13 cellular contexts compared by ENCODE assay signal in the genomic region with DNA sequence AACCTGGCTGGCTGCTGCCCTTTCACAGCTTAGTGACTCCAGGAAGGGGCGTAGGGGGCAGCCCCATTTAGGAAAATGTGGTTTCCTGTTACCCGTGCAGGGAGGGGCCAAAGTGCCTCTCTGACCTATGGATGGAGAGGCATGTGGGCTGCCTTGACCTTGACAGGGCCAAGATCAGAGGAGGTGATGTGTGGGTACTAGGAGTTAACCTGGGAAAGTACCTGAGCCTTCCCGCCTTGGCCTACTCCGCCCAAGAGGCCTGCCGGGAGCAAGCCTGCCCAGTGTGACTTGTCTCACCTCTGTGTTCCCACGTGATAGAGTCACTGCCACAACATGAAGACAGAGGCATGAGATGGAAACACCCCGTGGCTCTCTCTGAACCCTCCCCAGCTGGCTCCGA. TPM values are rescaled to one million over a fixed set of nuclear protein-coding genes. Genes with fewer than 3 reads are reported as not detected.
DNase-seq lines count a peak whose midpoint lies in the region; ATAC-seq, FAIRE-seq and TF ChIP-seq lines count a peak whose summit lies in the region.
"Had no signal": no experiment of that assay in that cellular context is flagged by ENCODE, and none has a peak within 500 bp of the region (broad histone marks: within the 10 kb centered on the region; RNA-seq: fewer than 3 reads in every experiment).

No MANE protein-coding gene starts in this region.

- no peak for TF ChIP-seq CTCF in GM10248 (IDR thresholded peaks at IDR 0.05; ENCODE audit: control extremely low read depth, extremely low read depth, low read depth, missing control alignments)
- no peak for TF ChIP-seq CTCF in right lobe of liver (IDR thresholded peaks at IDR 0.05)
- no peak for TF ChIP-seq CTCF in WERI-Rb-1 (IDR thresholded peaks at IDR 0.05; ENCODE audit: low read depth, low read length)

- intact Hi-C loops in right lobe of liver (cut with DNase I) = loop anchor here in 1 of 2 donors (10.0 kb wide), 1 partner anchor 79 kb away; no protein-coding TSS in a partner anchor

- H3K4me2 ChIP-seq in BLaER1 treated with 17β-estradiol and CSF1 and Interleukin-3, amounts not matched to agents 10 nM and 100 nM = peak overlapping the region; percentile 76 to 95 (median 89)

- H3K4me1 Mint-ChIP-seq in activated CD4-positive, alpha-beta memory T cell treated with anti-CD3 and anti-CD28 coated beads, Interleukin-2, amount 10 ng/mL, durations not matched to agents 7 days and 5 days = peaks cover 30% of the 10 kb centered on the region

- H3K27me3 Mint-ChIP-seq in activated CD4-positive, alpha-beta memory T cell treated with anti-CD3 and anti-CD28 coated beads, Interleukin-2, amount 10 ng/mL, durations not matched to agents 7 days and 5 days = no peaks in the 10 kb centered on the region

- H3K27ac Mint-ChIP-seq in activated CD4-positive, alpha-beta memory T cell treated with anti-CD3 and anti-CD28 coated beads, Interleukin-2, amount 10 ng/mL, durations not matched to agents 7 days and 5 days = no peak overlapping the region

- no peaks in the 10 kb centered on the region for H3K9me3 ChIP-seq in BLaER1 treated with 17β-estradiol and CSF1 and Interleukin-3, amounts not matched to agents 10 nM and 100 nM (replicated peaks in 1 of 11)
- H3K9me3 ChIP-seq in right lobe of liver (no peaks in the 10 kb centered on the region), WERI-Rb-1 (ENCODE audit: severe bottlenecking) (no peaks in the 10 kb centered on the region)
- H3K9me3 ChIP-seq: colonic mucosa had no signal

- DNase-seq in GM10248 (ENCODE audit: extremely low spot score) (peak; percentile 71), right lobe of liver (no peak), WERI-Rb-1 (no peak), NCI-H226 (no peak), urothelium cell line (ENCODE audit: low spot score) (no peak)
- DNase-seq in activated CD4-positive, alpha-beta memory T cell treated with anti-CD3 and anti-CD28 coated beads, Interleukin-2, amount 10 ng/mL, durations not matched to agents 7 days and 5 days = peak; percentile 24
- DNase-seq: activated gamma-delta T cell, colonic mucosa, foreskin keratinocyte, NCI-H748 treated with DMSO at 0.1 percent for 48 hours, posterior cingulate gyrus had no signal

- 63% methylated on average over 4 of the region's 8 CpGs for WGBS in right lobe of liver (ENCODE audit: insufficient coverage, low coverage, low lambda C conversion rate, missing lambda C conversion rate)

- peak overlapping the region in 3 of 11 experiments; percentile 25 to 45 (median 39); a peak in 5 of 22 replicates for H3K27ac ChIP-seq in BLaER1 treated with 17β-estradiol and CSF1 and Interleukin-3, amounts not matched to agents 10 nM and 100 nM
- peak overlapping the region; percentile 77 to 90 (median 83) for H3K27ac ChIP-seq in right lobe of liver
- no peak overlapping the region for H3K27ac ChIP-seq in WERI-Rb-1
- H3K27ac ChIP-seq: colonic mucosa, foreskin keratinocyte had no signal

- POLR2A ChIA-PET in GM10248 (lab: Yijun Ruan, JAX) = no interaction called here
- POLR2A ChIA-PET in activated CD4-positive, alpha-beta memory T cell treated with anti-CD3 and anti-CD28 coated beads, Interleukin-2, amount 10 ng/mL, durations not matched to agents 7 days and 5 days (lab: Charles Lee) = no interaction called here

- H3K4me1 ChIP-seq in BLaER1 treated with 17β-estradiol and CSF1 and Interleukin-3, amounts not matched to agents 10 nM and 100 nM = peaks cover 61 to 94% (median 91%) of the 10 kb centered on the region in 10 experiments
- peaks cover 0 to 67% (median 34%) of the 10 kb centered on the region in 4 donors for H3K4me1 ChIP-seq in right lobe of liver

- peak overlapping the region in 2 of 10 experiments; percentile 3 to 13; a peak in 1 of 20 replicates for H3K4me3 ChIP-seq in BLaER1 treated with 17β-estradiol and CSF1 and Interleukin-3, amounts not matched to agents 10 nM and 100 nM
- H3K4me3 ChIP-seq in right lobe of liver (no peak overlapping the region), WERI-Rb-1 (ENCODE audit: low read depth, low read length) (no peak overlapping the region)
- H3K4me3 ChIP-seq: colonic mucosa had no signal

- H3K36me3 Mint-ChIP-seq in activated CD4-positive, alpha-beta memory T cell treated with anti-CD3 and anti-CD28 coated beads, Interleukin-2, amount 10 ng/mL, durations not matched to agents 7 days and 5 days (ENCODE audit: low read depth) = no peaks in the 10 kb centered on the region

- H3K36me3 ChIP-seq in BLaER1 treated with 17β-estradiol and CSF1 and Interleukin-3, amounts not matched to agents 10 nM and 100 nM = peaks cover 0 to 11% (median 0%) of the 10 kb centered on the region in 11 experiments; a peak in 4 of 22 replicates
- no peaks in the 10 kb centered on the region for H3K36me3 ChIP-seq in right lobe of liver
- H3K36me3 ChIP-seq in WERI-Rb-1 = no peaks in the 10 kb centered on the region
- H3K36me3 ChIP-seq: colonic mucosa had no signal

- no peak for FAIRE-seq in urothelium cell line (lab: Jason Lieb, UNC)

- H3K9me3 Mint-ChIP-seq in activated CD4-positive, alpha-beta memory T cell treated with anti-CD3 and anti-CD28 coated beads, Interleukin-2, amount 10 ng/mL, durations not matched to agents 7 days and 5 days = no peaks in the 10 kb centered on the region

- ATAC-seq in right lobe of liver = no peak
- ATAC-seq in HG03196 (IDR thresholded peaks at IDR 0.05; ENCODE audit: unreplicated experiment) = no peak
- ATAC-seq: foreskin keratinocyte had no signal

- CTCF ChIA-PET in GM10248 (lab: Yijun Ruan, JAX) = no interaction called here
- CTCF ChIA-PET in activated CD4-positive, alpha-beta memory T cell treated with anti-CD3 and anti-CD28 coated beads, Interleukin-2, amount 10 ng/mL, durations not matched to agents 7 days and 5 days (lab: Charles Lee) = no interaction called here

- TF ChIP-seq POLR2A in right lobe of liver (IDR thresholded peaks at IDR 0.05) = no peak

- peak overlapping the region in 2 of 11 experiments; percentile 21 to 35; a peak in 3 of 22 replicates for H3K9ac ChIP-seq in BLaER1 treated with 17β-estradiol and CSF1 and Interleukin-3, amounts not matched to agents 10 nM and 100 nM

- no peak overlapping the region for H3K4me3 Mint-ChIP-seq in activated CD4-positive, alpha-beta memory T cell treated with anti-CD3 and anti-CD28 coated beads, Interleukin-2, amount 10 ng/mL, durations not matched to agents 7 days and 5 days

- H4K20me1 ChIP-seq in BLaER1 treated with 17β-estradiol and CSF1 and Interleukin-3, amounts not matched to agents 10 nM and 100 nM = peaks cover 84 to 97% (median 90%) of the 10 kb centered on the region in 11 experiments

- peaks cover 0 to 14% (median 0%) of the 10 kb centered on the region in 11 experiments; a peak in 4 of 22 replicates for H3K27me3 ChIP-seq in BLaER1 treated with 17β-estradiol and CSF1 and Interleukin-3, amounts not matched to agents 10 nM and 100 nM
- H3K27me3 ChIP-seq in right lobe of liver (no peaks in the 10 kb centered on the region), WERI-Rb-1 (ENCODE audit: insufficient read depth, low read depth, severe bottlenecking) (no peaks in the 10 kb centered on the region)
- H3K27me3 ChIP-seq: colonic mucosa, foreskin keratinocyte had no signal

RNA-seq across cellular contexts. Expression of a gene that starts 33.4 kb away (rescaled TPM):
- total RNA-seq in activated CD4-positive, alpha-beta memory T cell treated with anti-CD3 and anti-CD28 coated beads, Interleukin-2, amount 10 ng/mL, durations not matched to agents 7 days and 5 days = 10 to 100 TPM; 52.9 to 54.8 TPM
- 10 to 100 TPM; 29.7 to 72.0 (median 34.8) TPM for total RNA-seq in right lobe of liver

Comparison
In these comparisons a context has a peak if more than half of its experiments do, and no peak if none do; other contexts are left out.
1. DNase-seq: peak in GM10248 (single experiment) and activated CD4-positive, alpha-beta memory T cell treated with anti-CD3 and anti-CD28 coated beads, Interleukin-2, amount 10 ng/mL, durations not matched to agents 7 days and 5 days (single experiment); none in right lobe of liver (0 of 3), WERI-Rb-1 (single experiment), NCI-H226 (single experiment) and urothelium cell line (single experiment).